Comparison of ENCODE assay signal across 1 cellular context in the genomic region with DNA sequence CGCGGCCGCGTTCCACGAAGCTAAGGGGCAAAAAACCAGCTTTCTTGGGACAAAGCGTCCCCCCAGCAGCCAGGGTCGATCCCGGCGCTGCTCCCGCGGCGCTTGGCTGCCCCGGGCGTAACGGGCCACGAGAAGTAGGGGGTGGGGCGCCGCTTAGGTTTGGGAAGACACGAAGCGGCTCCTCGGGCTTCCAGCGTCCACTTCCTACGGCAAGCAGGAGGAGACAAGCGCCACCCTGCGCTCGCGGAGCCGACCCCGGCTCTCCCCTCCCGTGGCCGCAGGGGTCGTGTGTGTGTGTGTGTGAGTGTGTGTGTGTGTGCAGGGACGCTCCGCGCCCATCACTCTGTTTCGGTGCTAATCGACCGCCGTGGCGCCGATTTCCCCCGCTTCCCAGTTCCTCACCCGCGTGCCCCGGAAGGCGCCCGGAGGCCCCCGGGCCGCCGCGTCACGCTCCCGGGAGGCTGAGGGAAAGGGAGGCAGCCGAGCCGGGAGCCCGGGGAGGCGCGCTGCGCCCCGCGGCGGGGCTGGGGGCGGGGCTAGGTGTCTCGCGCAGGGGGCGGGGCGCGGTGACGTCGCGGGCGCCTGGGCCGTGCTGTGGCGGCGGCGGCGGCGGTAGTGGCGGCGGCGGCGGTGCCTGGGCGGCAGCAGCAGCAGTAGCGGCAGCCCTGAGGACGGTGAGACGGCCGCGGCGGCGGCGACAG.
A peak's percentile ranks its signal among the peaks of the same experiment; 100 is the strongest.
TF ChIP-seq lines count a peak whose summit lies in the region.

A gene (plus strand): TSS at position 575 of the 701 bp plus-strand sequence. CDS start 36,681 bp downstream, outside the sequence.

TF ChIP-seq in HepG2, 621 proteins besides CTCF, POLR2A, EP300 and RAD21 (continued from another document and continues in another):
- TF ChIP-seq, protein P1, sequence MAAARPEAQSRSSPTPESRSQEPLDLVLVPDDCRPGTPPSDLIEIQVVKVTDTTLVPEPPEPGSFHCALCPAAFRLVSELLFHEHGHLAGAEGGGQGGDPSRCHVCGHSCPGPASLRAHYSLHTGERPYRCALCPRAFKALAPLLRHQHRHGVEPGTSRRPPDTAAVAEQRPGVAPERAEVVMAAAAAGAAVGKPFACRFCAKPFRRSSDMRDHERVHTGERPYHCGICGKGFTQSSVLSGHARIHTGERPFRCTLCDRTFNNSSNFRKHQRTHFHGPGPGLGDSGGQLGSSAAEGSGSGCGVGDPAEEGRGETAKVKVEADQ (CRISPR knock-in tag; IDR thresholded peaks at IDR 0.05; ENCODE audit: borderline replicate concordance), result peak; percentile 82; the same call in 1 of the 2 replicates
- TF ChIP-seq KLF11 (CRISPR knock-in tag; IDR thresholded peaks at IDR 0.05) (no peak), ASH2L (IDR thresholded peaks at IDR 0.05; ENCODE audit: insufficient read length, low read depth, low read length) (peak; percentile 83), ZSCAN21 (CRISPR knock-in tag; IDR thresholded peaks at IDR 0.05; ENCODE audit: borderline replicate concordance) (peak; percentile 62; the same call in 1 of the 2 replicates), ZBTB7B (CRISPR knock-in tag; IDR thresholded peaks at IDR 0.05) (peak; percentile 81), ZMYM2 (CRISPR knock-in tag; IDR thresholded peaks at IDR 0.05) (peak; percentile 64; the same call in 1 of the 2 replicates), ELF1 (CRISPR knock-in tag; IDR thresholded peaks at IDR 0.05) (peak; percentile 52; the same call in 1 of the 2 replicates), ZNF530 (CRISPR knock-in tag; IDR thresholded peaks at IDR 0.05; ENCODE audit: low read depth) (no peak), HES4 (CRISPR knock-in tag; IDR thresholded peaks at IDR 0.05; ENCODE audit: borderline replicate concordance) (peak; percentile 81; the same call in 1 of the 2 replicates), CHCHD3 (CRISPR knock-in tag; IDR thresholded peaks at IDR 0.05) (0 out of 2 replicates have a peak, but pooled peaks have one; percentile 40), HNF4G (IDR thresholded peaks at IDR 0.05; ENCODE audit: borderline replicate concordance, low read depth, low read length) (no peak), HNF4G (CRISPR knock-in tag; IDR thresholded peaks at IDR 0.05; ENCODE audit: borderline replicate concordance, low read depth) (0 out of 2 replicates have a peak, but pooled peaks have one; percentile 9), SAP130 (CRISPR knock-in tag; IDR thresholded peaks at IDR 0.05; ENCODE audit: low read depth) (peak; percentile 81), ATF1 (CRISPR knock-in tag; IDR thresholded peaks at IDR 0.05) (no peak), ZNF788 (CRISPR knock-in tag; IDR thresholded peaks at IDR 0.05; ENCODE audit: borderline replicate concordance) (no peak; the same call in 1 of the 2 replicates), MAZ (IDR thresholded peaks at IDR 0.05; ENCODE audit: borderline replicate concordance, low read depth, low read length) (peak; percentile 67; the same call in 1 of the 2 replicates), MAZ (CRISPR knock-in tag; IDR thresholded peaks at IDR 0.05; ENCODE audit: low read depth) (peak; percentile 87), ZMYM4 (CRISPR knock-in tag; IDR thresholded peaks at IDR 0.05) (peak; percentile 84), SYNCRIP (IDR thresholded peaks at IDR 0.05; ENCODE audit: insufficient read depth, low read depth, low read length) (no peak), BRD4 (CRISPR knock-in tag; IDR thresholded peaks at IDR 0.05) (peak; percentile 77; the same call in 1 of the 2 replicates), SP4 (CRISPR knock-in tag; IDR thresholded peaks at IDR 0.05) (peak; percentile 73; the same call in 1 of the 2 replicates), DNMT3B (CRISPR knock-in tag; conservative IDR thresholded peaks at IDR 0.05) (0 out of 2 replicates have a peak, but pooled peaks have one; percentile 59), NRL (CRISPR knock-in tag; IDR thresholded peaks at IDR 0.05; ENCODE audit: borderline replicate concordance) (peak; percentile 98; the same call in 1 of the 2 replicates), MEF2D (CRISPR knock-in tag; IDR thresholded peaks at IDR 0.05) (no peak; the same call in 1 of the 2 replicates), MTA1 (CRISPR knock-in tag; IDR thresholded peaks at IDR 0.05; ENCODE audit: borderline replicate concordance) (peak; percentile 89; the same call in 1 of the 2 replicates), FLYWCH1 (CRISPR knock-in tag; IDR thresholded peaks at IDR 0.05) (0 out of 2 replicates have a peak, but pooled peaks have one; percentile 31), MIER3 (CRISPR knock-in tag; IDR thresholded peaks at IDR 0.05; ENCODE audit: borderline replicate concordance) (no peak), CENPT (CRISPR knock-in tag; IDR thresholded peaks at IDR 0.05; ENCODE audit: low read depth) (peak; percentile 71; the same call in 1 of the 2 replicates), MBD4 (IDR thresholded peaks at IDR 0.05; ENCODE audit: borderline replicate concordance, low read length) (no peak), NFKBIZ (CRISPR knock-in tag; IDR thresholded peaks at IDR 0.05) (no peak; the same call in 1 of the 2 replicates), MAFK (conservative IDR thresholded peaks at IDR 0.05 in 1 of 2, IDR thresholded peaks at IDR 0.05 in 1 of 2; ENCODE audit: low read length in 2 of 2) (no peak), ATF7-NPFF (CRISPR knock-in tag; IDR thresholded peaks at IDR 0.05; ENCODE audit: low read depth) (peak; percentile 67), ZNF572 (CRISPR knock-in tag; IDR thresholded peaks at IDR 0.05) (0 out of 2 replicates have a peak, but pooled peaks have one; percentile 45), ZNF451 (CRISPR knock-in tag; IDR thresholded peaks at IDR 0.05) (peak; percentile 72; the same call in 1 of the 2 replicates), ZNF343 (CRISPR knock-in tag; IDR thresholded peaks at IDR 0.05) (peak; percentile 74; the same call in 1 of the 2 replicates), RCOR2 (CRISPR knock-in tag; IDR thresholded peaks at IDR 0.05) (no peak), CEBPB (IDR thresholded peaks at IDR 0.05; ENCODE audit: borderline replicate concordance, low read depth, low read length) (no peak), ZNF672 (CRISPR knock-in tag; IDR thresholded peaks at IDR 0.05) (0 out of 2 replicates have a peak, but pooled peaks have one; percentile 5), ZFP37 (CRISPR knock-in tag; IDR thresholded peaks at IDR 0.05; ENCODE audit: borderline replicate concordance) (0 out of 2 replicates have a peak, but pooled peaks have one; percentile 54)
- TF ChIP-seq, protein P2, sequence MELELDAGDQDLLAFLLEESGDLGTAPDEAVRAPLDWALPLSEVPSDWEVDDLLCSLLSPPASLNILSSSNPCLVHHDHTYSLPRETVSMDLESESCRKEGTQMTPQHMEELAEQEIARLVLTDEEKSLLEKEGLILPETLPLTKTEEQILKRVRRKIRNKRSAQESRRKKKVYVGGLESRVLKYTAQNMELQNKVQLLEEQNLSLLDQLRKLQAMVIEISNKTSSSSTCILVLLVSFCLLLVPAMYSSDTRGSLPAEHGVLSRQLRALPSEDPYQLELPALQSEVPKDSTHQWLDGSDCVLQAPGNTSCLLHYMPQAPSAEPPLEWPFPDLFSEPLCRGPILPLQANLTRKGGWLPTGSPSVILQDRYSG (CRISPR knock-in tag; IDR thresholded peaks at IDR 0.05), result peak; percentile 71; the same call in 1 of the 2 replicates
- TF ChIP-seq, protein P3, sequence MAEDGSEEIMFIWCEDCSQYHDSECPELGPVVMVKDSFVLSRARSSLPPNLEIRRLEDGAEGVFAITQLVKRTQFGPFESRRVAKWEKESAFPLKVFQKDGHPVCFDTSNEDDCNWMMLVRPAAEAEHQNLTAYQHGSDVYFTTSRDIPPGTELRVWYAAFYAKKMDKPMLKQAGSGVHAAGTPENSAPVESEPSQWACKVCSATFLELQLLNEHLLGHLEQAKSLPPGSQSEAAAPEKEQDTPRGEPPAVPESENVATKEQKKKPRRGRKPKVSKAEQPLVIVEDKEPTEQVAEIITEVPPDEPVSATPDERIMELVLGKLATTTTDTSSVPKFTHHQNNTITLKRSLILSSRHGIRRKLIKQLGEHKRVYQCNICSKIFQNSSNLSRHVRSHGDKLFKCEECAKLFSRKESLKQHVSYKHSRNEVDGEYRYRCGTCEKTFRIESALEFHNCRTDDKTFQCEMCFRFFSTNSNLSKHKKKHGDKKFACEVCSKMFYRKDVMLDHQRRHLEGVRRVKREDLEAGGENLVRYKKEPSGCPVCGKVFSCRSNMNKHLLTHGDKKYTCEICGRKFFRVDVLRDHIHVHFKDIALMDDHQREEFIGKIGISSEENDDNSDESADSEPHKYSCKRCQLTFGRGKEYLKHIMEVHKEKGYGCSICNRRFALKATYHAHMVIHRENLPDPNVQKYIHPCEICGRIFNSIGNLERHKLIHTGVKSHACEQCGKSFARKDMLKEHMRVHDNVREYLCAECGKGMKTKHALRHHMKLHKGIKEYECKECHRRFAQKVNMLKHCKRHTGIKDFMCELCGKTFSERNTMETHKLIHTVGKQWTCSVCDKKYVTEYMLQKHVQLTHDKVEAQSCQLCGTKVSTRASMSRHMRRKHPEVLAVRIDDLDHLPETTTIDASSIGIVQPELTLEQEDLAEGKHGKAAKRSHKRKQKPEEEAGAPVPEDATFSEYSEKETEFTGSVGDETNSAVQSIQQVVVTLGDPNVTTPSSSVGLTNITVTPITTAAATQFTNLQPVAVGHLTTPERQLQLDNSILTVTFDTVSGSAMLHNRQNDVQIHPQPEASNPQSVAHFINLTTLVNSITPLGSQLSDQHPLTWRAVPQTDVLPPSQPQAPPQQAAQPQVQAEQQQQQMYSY (CRISPR knock-in tag; IDR thresholded peaks at IDR 0.05), result no peak
- TF ChIP-seq, protein P4, sequence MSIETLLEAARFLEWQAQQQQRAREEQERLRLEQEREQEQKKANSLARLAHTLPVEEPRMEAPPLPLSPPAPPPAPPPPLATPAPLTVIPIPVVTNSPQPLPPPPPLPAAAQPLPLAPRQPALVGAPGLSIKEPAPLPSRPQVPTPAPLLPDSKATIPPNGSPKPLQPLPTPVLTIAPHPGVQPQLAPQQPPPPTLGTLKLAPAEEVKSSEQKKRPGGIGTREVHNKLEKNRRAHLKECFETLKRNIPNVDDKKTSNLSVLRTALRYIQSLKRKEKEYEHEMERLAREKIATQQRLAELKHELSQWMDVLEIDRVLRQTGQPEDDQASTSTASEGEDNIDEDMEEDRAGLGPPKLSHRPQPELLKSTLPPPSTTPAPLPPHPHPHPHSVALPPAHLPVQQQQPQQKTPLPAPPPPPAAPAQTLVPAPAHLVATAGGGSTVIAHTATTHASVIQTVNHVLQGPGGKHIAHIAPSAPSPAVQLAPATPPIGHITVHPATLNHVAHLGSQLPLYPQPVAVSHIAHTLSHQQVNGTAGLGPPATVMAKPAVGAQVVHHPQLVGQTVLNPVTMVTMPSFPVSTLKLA (IDR thresholded peaks at IDR 0.05), result 0 out of 2 replicates have a peak, but pooled peaks have one; percentile 14
- TF ChIP-seq, protein P5, sequence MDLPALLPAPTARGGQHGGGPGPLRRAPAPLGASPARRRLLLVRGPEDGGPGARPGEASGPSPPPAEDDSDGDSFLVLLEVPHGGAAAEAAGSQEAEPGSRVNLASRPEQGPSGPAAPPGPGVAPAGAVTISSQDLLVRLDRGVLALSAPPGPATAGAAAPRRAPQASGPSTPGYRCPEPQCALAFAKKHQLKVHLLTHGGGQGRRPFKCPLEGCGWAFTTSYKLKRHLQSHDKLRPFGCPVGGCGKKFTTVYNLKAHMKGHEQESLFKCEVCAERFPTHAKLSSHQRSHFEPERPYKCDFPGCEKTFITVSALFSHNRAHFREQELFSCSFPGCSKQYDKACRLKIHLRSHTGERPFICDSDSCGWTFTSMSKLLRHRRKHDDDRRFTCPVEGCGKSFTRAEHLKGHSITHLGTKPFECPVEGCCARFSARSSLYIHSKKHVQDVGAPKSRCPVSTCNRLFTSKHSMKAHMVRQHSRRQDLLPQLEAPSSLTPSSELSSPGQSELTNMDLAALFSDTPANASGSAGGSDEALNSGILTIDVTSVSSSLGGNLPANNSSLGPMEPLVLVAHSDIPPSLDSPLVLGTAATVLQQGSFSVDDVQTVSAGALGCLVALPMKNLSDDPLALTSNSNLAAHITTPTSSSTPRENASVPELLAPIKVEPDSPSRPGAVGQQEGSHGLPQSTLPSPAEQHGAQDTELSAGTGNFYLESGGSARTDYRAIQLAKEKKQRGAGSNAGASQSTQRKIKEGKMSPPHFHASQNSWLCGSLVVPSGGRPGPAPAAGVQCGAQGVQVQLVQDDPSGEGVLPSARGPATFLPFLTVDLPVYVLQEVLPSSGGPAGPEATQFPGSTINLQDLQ (CRISPR knock-in tag; IDR thresholded peaks at IDR 0.05), result peak; percentile 46; the same call in 1 of the 2 replicates
- TF ChIP-seq, protein P6, sequence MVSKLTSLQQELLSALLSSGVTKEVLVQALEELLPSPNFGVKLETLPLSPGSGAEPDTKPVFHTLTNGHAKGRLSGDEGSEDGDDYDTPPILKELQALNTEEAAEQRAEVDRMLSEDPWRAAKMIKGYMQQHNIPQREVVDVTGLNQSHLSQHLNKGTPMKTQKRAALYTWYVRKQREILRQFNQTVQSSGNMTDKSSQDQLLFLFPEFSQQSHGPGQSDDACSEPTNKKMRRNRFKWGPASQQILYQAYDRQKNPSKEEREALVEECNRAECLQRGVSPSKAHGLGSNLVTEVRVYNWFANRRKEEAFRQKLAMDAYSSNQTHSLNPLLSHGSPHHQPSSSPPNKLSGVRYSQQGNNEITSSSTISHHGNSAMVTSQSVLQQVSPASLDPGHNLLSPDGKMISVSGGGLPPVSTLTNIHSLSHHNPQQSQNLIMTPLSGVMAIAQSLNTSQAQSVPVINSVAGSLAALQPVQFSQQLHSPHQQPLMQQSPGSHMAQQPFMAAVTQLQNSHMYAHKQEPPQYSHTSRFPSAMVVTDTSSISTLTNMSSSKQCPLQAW (CRISPR knock-in tag; IDR thresholded peaks at IDR 0.05), result peak; percentile 89
- TF ChIP-seq, protein P7, sequence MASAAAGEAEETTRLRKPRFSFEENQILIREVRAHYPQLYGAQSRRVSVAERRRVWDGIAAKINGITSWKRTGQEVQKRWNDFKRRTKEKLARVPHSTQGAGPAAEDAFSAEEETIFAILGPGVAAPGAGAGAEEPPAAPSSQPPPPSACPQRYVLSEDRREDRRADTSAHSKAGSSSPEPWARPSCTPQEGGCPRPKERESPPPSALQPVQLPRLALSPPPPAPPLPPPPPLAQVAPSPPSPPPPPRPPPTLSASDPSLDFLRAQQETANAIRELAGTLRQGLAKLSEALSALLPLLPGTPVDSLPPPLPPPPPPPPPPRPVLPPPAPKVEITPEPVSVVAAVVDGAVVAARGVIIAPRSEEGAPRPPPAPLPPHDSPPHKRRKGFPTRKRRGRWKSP (CRISPR knock-in tag; IDR thresholded peaks at IDR 0.05), result no peak; the same call in none of the 2 replicates
